ENCODE assay signal across 8 cellular contexts in genomic region chr5:62307364-62307689, GRCh38. TPM values are rescaled to one million over a fixed set of nuclear protein-coding genes. Genes with fewer than 3 reads are reported as not detected.
DNase-seq lines count a peak whose midpoint lies in the region; ATAC-seq and TF ChIP-seq lines count a peak whose summit lies in the region.

No MANE protein-coding gene starts in this region.

- no peaks in the 10 kb centered on the region for H3K27me3 Mint-ChIP-seq in memory B cell

- peaks cover 3% of the 10 kb centered on the region for H3K36me3 Mint-ChIP-seq in memory B cell

- ATAC-seq in left ventricle myocardium superior: no peak
- no peak for ATAC-seq in memory B cell (ENCODE audit: low read depth)
- no peak for ATAC-seq in upper lobe of right lung

- H3K9me3 Mint-ChIP-seq in memory B cell: no peaks in the 10 kb centered on the region

- peak overlapping the region; percentile 96 for H3K27ac Mint-ChIP-seq in memory B cell

- intact Hi-C loops in left ventricle myocardium superior (cut with micrococcal nuclease) (no loop called here), upper lobe of right lung (cut with DNase I) (no loop called here)

- H3K27ac ChIP-seq in cardiac muscle cell (peak overlapping the region; percentile 91), brain microvascular endothelial cell (peak overlapping the region; percentile 57), upper lobe of right lung (peak overlapping the region; percentile 85)

- H3K4me1 Mint-ChIP-seq in memory B cell: peaks cover 40% of the 10 kb centered on the region

- H3K4me3 Mint-ChIP-seq in memory B cell: peak overlapping the region; percentile 94

- H3K36me3 ChIP-seq in cardiac muscle cell: no peaks in the 10 kb centered on the region
- H3K36me3 ChIP-seq in brain microvascular endothelial cell (replicated peaks): no peaks in the 10 kb centered on the region
- H3K36me3 ChIP-seq in upper lobe of right lung: no peaks in the 10 kb centered on the region

- H3K27me3 ChIP-seq in cardiac muscle cell: no peaks in the 10 kb centered on the region
- no peaks in the 10 kb centered on the region for H3K27me3 ChIP-seq in brain microvascular endothelial cell (replicated peaks)
- no peaks in the 10 kb centered on the region for H3K27me3 ChIP-seq in upper lobe of right lung

- in situ Hi-C loops in brain microvascular endothelial cell (cut with HindIII; ENCODE audit: low pct_ligation_motif_present, low sequenced_read_pairs): no loop called here

- H3K4me1 ChIP-seq in cardiac muscle cell (ENCODE audit: low read depth) (peaks cover 19% of the 10 kb centered on the region), upper lobe of right lung (peaks cover 11% of the 10 kb centered on the region)

- H3K9me3 ChIP-seq in cardiac muscle cell (ENCODE audit: low read depth) (no peaks in the 10 kb centered on the region), upper lobe of right lung (no peaks in the 10 kb centered on the region)

- no peak for TF ChIP-seq CTCF in cardiac muscle cell (IDR thresholded peaks at IDR 0.05; ENCODE audit: low read depth, low read length)
- TF ChIP-seq CTCF in brain microvascular endothelial cell (IDR thresholded peaks at IDR 0.05; ENCODE audit: low read depth, low read length, missing control alignments): no peak
- TF ChIP-seq CTCF in upper lobe of right lung (IDR thresholded peaks at IDR 0.05): no peak

- no peak for DNase-seq in cardiac muscle cell (ENCODE audit: low read depth in 1 of 2, low spot score in 1 of 2)
- DNase-seq in left ventricle myocardium superior: no peak
- DNase-seq in brain microvascular endothelial cell: no peak
- no peak for DNase-seq in memory B cell (ENCODE audit: low spot score in 2 of 2)
- no peak for DNase-seq in upper lobe of right lung
- no peak for DNase-seq in NOMO-1 (lab: John Stamatoyannopoulos, UW; ENCODE audit: unreplicated experiment in 2 of 2)
- no peak for DNase-seq in ecto neural progenitor cell (ENCODE audit: low spot score)
- DNase-seq in NCI-H82 treated with DMSO at 0.1 percent for 48 hours (lab: John Stamatoyannopoulos, UW; ENCODE audit: unreplicated experiment): no peak

- H3K4me3 ChIP-seq in cardiac muscle cell (peak overlapping the region; percentile 87), brain microvascular endothelial cell (ENCODE audit: low read depth, low read length) (peak overlapping the region; percentile 84), upper lobe of right lung (peak overlapping the region; percentile 94)

RNA-seq across cellular contexts. Expression of gene KIF2A, which starts 1.3 kb away (rescaled TPM):
- total RNA-seq in cardiac muscle cell: 32.2 and 35.4 TPM in 2 replicates
- polyA plus RNA-seq in cardiac muscle cell: 35.5 and 44.7 TPM in 2 replicates
- 9.3 TPM for total RNA-seq in left ventricle myocardium superior
- 23.4 TPM for total RNA-seq in upper lobe of right lung
